Comparison of ENCODE assay signal across 28 cellular contexts in the genomic region with DNA sequence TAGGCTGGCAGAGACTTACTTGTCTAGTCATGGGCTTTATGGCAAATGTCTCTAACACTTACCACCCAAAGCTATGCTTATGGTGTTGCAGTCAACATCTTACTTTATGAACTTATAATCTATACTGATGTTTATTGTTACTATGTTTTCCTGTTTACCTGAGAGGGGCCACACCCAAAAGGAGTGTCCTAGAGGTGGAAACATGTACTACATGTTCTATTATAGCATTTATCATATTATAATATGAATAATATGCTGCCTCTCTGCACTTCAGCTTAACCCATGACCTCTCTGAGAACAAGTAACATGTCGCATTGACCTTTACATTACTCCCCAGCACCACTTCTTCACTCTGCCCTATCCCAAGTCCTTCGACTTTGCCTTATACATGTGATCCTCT.
"Had no signal": no experiment of that assay in that cellular context is flagged by ENCODE, and none has a peak within 500 bp of the region (broad histone marks: within the 10 kb centered on the region; RNA-seq: fewer than 3 reads in every experiment).

No MANE protein-coding gene starts in this region.

- H3K27ac Mint-ChIP-seq: effector memory CD8-positive, alpha-beta T cell; naive thymus-derived CD4-positive, alpha-beta T cell; nephron; stimulated activated naive CD8-positive, alpha-beta T cell treated with anti-CD3 and anti-CD28 coated beads, Interleukin-15, amount 100 ng/mL, for 72 hours had no signal

- H3K9me3 Mint-ChIP-seq: effector memory CD8-positive, alpha-beta T cell; nephron; stimulated activated naive CD8-positive, alpha-beta T cell treated with anti-CD3 and anti-CD28 coated beads, Interleukin-15, amount 100 ng/mL, for 72 hours had no signal

- H3K79me2 ChIP-seq: hepatocyte had no signal

- H3K4me1 ChIP-seq: gastrocnemius medialis, heart left ventricle, pancreas, right lobe of liver, suprapubic skin, transverse colon, upper lobe of right lung, uterus had no signal

- H3K27me3 ChIP-seq: gastrocnemius medialis, heart left ventricle, hepatocyte, pancreas, right lobe of liver, suprapubic skin, transverse colon, upper lobe of right lung, uterus had no signal

- FAIRE-seq: kidney, pancreas, small intestine had no signal

- ATAC-seq: effector memory CD8-positive, alpha-beta T cell; esophagus mucosa; gastrocnemius medialis; heart left ventricle; left lobe of liver; naive thymus-derived CD4-positive, alpha-beta T cell; pancreas; right lobe of liver; stimulated activated naive CD8-positive, alpha-beta T cell treated with anti-CD3 and anti-CD28 coated beads, Interleukin-15, amount 100 ng/mL, for 72 hours; upper lobe of right lung had no signal

- H3K27me3 Mint-ChIP-seq: effector memory CD8-positive, alpha-beta T cell; naive thymus-derived CD4-positive, alpha-beta T cell; stimulated activated naive CD8-positive, alpha-beta T cell treated with anti-CD3 and anti-CD28 coated beads, Interleukin-15, amount 100 ng/mL, for 72 hours had no signal

- H3K36me3 ChIP-seq: gastrocnemius medialis, heart left ventricle, pancreas, right lobe of liver, suprapubic skin, transverse colon, upper lobe of right lung, uterus had no signal

- H3K9me3 ChIP-seq: gastrocnemius medialis, heart left ventricle, pancreas, right lobe of liver, suprapubic skin, transverse colon, upper lobe of right lung, uterus had no signal

- H3K4me3 Mint-ChIP-seq: effector memory CD8-positive, alpha-beta T cell; naive thymus-derived CD4-positive, alpha-beta T cell; nephron; stimulated activated naive CD8-positive, alpha-beta T cell treated with anti-CD3 and anti-CD28 coated beads, Interleukin-15, amount 100 ng/mL, for 72 hours had no signal

- H3K36me3 Mint-ChIP-seq: naive thymus-derived CD4-positive, alpha-beta T cell had no signal

- H3K4me1 Mint-ChIP-seq: naive thymus-derived CD4-positive, alpha-beta T cell; stimulated activated naive CD8-positive, alpha-beta T cell treated with anti-CD3 and anti-CD28 coated beads, Interleukin-15, amount 100 ng/mL, for 72 hours had no signal

- DNase-seq: dermis blood vessel endothelial cell; effector memory CD8-positive, alpha-beta T cell; foreskin fibroblast; gastrocnemius medialis; heart left ventricle; kidney; mesenchymal stem cell; midbrain; naive thymus-derived CD4-positive, alpha-beta T cell; nucleus accumbens; pancreas; right lobe of liver; small intestine; stimulated activated CD4-positive, alpha-beta T cell treated with anti-CD3 and anti-CD28 coated beads, Interleukin-15, amount 100 ng/mL, for 24 hours; stimulated activated CD4-positive, alpha-beta T cell treated with anti-CD3 and anti-CD28 coated beads, Interleukin-2, amount 100 ng/mL, for 48 hours; stimulated activated naive CD4-positive, alpha-beta T cell; stimulated activated naive CD8-positive, alpha-beta T cell treated with anti-CD3 and anti-CD28 coated beads, Interleukin-15, amount 100 ng/mL, for 72 hours; transverse colon; upper lobe of right lung; uterus had no signal

- H3K4me3 ChIP-seq: coronary artery, gastrocnemius medialis, heart left ventricle, hepatocyte, lung, pancreas, right lobe of liver, suprapubic skin, transverse colon, upper lobe of right lung, uterus had no signal

- H2AFZ ChIP-seq: hepatocyte had no signal

- H3K4me2 ChIP-seq: hepatocyte had no signal

- H3K27ac ChIP-seq: coronary artery, epithelial cell of prostate, gastrocnemius medialis, heart left ventricle, hepatocyte, pancreas, right lobe of liver, suprapubic skin, transverse colon, upper lobe of right lung, uterus had no signal
